Comparison of ENCODE assay signal across 8 cellular contexts in the genomic region with DNA sequence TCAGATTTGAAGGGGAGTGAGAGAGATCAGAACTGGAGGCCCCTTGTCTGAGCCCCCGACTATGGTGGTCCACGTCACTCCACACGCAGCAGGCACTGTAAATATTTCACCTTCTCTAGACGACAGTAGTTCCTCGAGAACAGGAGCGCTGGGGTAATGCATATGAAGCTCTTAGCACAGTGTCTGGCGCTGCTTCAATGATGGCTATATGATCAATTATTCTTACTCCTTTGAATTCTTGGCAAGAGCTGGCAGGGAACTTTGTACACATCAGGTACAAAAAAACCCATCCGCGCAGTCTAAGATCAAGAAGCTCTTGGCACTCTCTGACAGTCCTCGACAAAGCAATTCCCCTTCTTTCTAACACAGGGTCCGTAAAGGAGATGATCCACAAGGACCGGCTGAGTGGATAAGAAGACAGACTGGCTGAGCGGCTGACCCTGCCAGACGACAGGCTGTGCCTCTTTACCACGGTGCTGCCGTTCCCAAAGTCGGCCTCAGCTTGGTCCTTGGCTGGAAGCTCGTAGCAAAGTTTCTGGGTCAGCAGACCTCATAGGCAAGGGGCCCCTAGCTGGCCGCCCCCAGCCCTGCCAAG. TPM values are rescaled to one million over a fixed set of nuclear protein-coding genes. Genes with fewer than 3 reads are reported as not detected.
DNase-seq lines count a peak whose midpoint lies in the region; FAIRE-seq and TF ChIP-seq lines count a peak whose summit lies in the region.

No MANE protein-coding gene starts in this region.

- no peak for DNase-seq in GM18507 (ENCODE audit: extremely low spot score, insufficient read length, low read depth)
- peak; percentile 20 for DNase-seq in central memory CD4-positive, alpha-beta T cell
- DNase-seq in NCI-H2081 treated with DMSO at 0.1 percent for 48 hours (lab: John Stamatoyannopoulos, UW) = no peak
- no peak for DNase-seq in posterior vena cava (ENCODE audit: low spot score)
- DNase-seq in urothelium cell line (ENCODE audit: low spot score) = no peak
- DNase-seq in stimulated activated CD4-positive, alpha-beta T cell treated with anti-CD3 and anti-CD28 coated beads, Interleukin-12 subunit alpha, Interleukin-12 subunit beta, amount 100 ng/mL, for 4 hours = no peak

- H3K36me3 ChIP-seq in Loucy (ENCODE audit: insufficient read depth, low read length) = peaks cover 30% of the 10 kb centered on the region

- no peak overlapping the region for H2AFZ ChIP-seq in Loucy (ENCODE audit: low read length)

- H3K9me3 ChIP-seq in Loucy (ENCODE audit: insufficient read depth, low read depth, low read length) (no peaks in the 10 kb centered on the region), mononuclear cell (ENCODE audit: low read depth, low read length) (no peaks in the 10 kb centered on the region)

- peaks cover 53% of the 10 kb centered on the region for H3K4me1 ChIP-seq in Loucy (ENCODE audit: insufficient read depth, low read length, poor library complexity, severe bottlenecking)
- peaks cover 96% of the 10 kb centered on the region for H3K4me1 ChIP-seq in mononuclear cell (ENCODE audit: insufficient read depth, low read length)

- no peaks in the 10 kb centered on the region for H3F3A ChIP-seq in Loucy (ENCODE audit: low read depth)

- peaks cover 100% of the 10 kb centered on the region for H3K79me2 ChIP-seq in Loucy (ENCODE audit: insufficient read depth, low read length)

- H3K9ac ChIP-seq in Loucy (ENCODE audit: low read depth, low read length, poor library complexity, severe bottlenecking) = peak overlapping the region; percentile 98

- H3K9me2 ChIP-seq in Loucy (replicated peaks; ENCODE audit: low read depth, low read length) = no peaks in the 10 kb centered on the region

- FAIRE-seq in GM18507 (lab: Jason Lieb, UNC) (peak; percentile 36), urothelium cell line (lab: Jason Lieb, UNC) (no peak)

- H3K27me3 ChIP-seq in Loucy (ENCODE audit: insufficient read depth, low read length, poor library complexity, severe bottlenecking) (peaks cover 26% of the 10 kb centered on the region), mononuclear cell (ENCODE audit: insufficient read depth, low read length) (no peaks in the 10 kb centered on the region)

- intact Hi-C loops in posterior vena cava (cut with DNase I) = no loop called here

- H4K20me1 ChIP-seq in Loucy (ENCODE audit: insufficient read depth, low read length, poor library complexity, severe bottlenecking) = peaks cover 41% of the 10 kb centered on the region

- H3K4me2 ChIP-seq in Loucy (ENCODE audit: low read depth, low read length, poor library complexity, severe bottlenecking) = peak overlapping the region; percentile 85

- H3K4me3 ChIP-seq in Loucy (ENCODE audit: low read length, poor library complexity, severe bottlenecking) (peak overlapping the region; percentile 93), mononuclear cell (ENCODE audit: low read length) (peak overlapping the region; percentile 63)

- TF ChIP-seq CTCF in Loucy (conservative IDR thresholded peaks at IDR 0.05; ENCODE audit: low read length) = no peak

RNA-seq across cellular contexts. Expression of a gene that starts 0.5 kb away (rescaled TPM):
- 43.4 TPM for total RNA-seq in mononuclear cell
- total RNA-seq in posterior vena cava = 10 to 100 TPM in 1 of 2 donors, 1 to 10 TPM in 1; 8.0 to 10.6 TPM
